18 cellular contexts compared by ENCODE assay signal in genomic region chr16:14608604-14609003, GRCh38. TPM values are rescaled to one million over a fixed set of nuclear protein-coding genes. Genes with fewer than 3 reads are reported as not detected.
DNase-seq lines count a peak whose midpoint lies in the region; ATAC-seq and TF ChIP-seq lines count a peak whose summit lies in the region.
"Had no signal": no experiment of that assay in that cellular context is flagged by ENCODE, and none has a peak within 500 bp of the region (broad histone marks: within the 10 kb centered on the region; RNA-seq: fewer than 3 reads in every experiment).

No MANE protein-coding gene starts in this region.

- H3K27ac ChIP-seq in Karpas-422 (ENCODE audit: low read length), result peak overlapping the region; percentile 97
- peak overlapping the region in 3 of 4 donors; percentile 14 to 39 (median 33) for H3K27ac ChIP-seq in body of pancreas
- peak overlapping the region in 3 of 4 donors; percentile 1 to 66 (median 39) for H3K27ac ChIP-seq in tibial nerve
- H3K27ac ChIP-seq: A549, prostate gland had no signal

- H3K4me2 ChIP-seq in Karpas-422 (ENCODE audit: low read depth, low read length, poor library complexity, severe bottlenecking), result peak overlapping the region; percentile 84
- H3K4me2 ChIP-seq: A549 had no signal

- no peak for ATAC-seq in activated T-cell treated with anti-CD3 and anti-CD28 coated beads, Interleukin-2, amount 50 U/mL, for 72 hours (replicated peaks in 1 of 2)
- ATAC-seq in activated T-cell treated with anti-CD3 and anti-CD28 coated beads, Interleukin-2, amount 50 U/mL, for 4 hours, result no peak
- ATAC-seq in body of pancreas, result peak; percentile 50
- ATAC-seq in activated CD8-positive, alpha-beta T cell treated with anti-CD3 and anti-CD28 coated beads for 36 hours, result no peak
- ATAC-seq: A549, HCT116 had no signal

- CTCF ChIA-PET in activated CD8-positive, alpha-beta T cell treated with anti-CD3 and anti-CD28 coated beads for 36 hours (lab: Charles Lee), result interaction anchor here (1.5 kb wide), 1 partner anchor 29 kb away, joined by 7 read pairs; no protein-coding TSS in a partner anchor

- peak overlapping the region; percentile 50 for H3K9ac ChIP-seq in Karpas-422 (ENCODE audit: low read length)

- no peak overlapping the region for H3K4me3 Mint-ChIP-seq in activated T-cell treated with anti-CD3 and anti-CD28 coated beads, Interleukin-2, amount 50 U/mL, for 72 hours
- no peak overlapping the region for H3K4me3 Mint-ChIP-seq in activated T-cell treated with anti-CD3 and anti-CD28 coated beads, Interleukin-2, amount 50 U/mL, for 4 hours
- no peak overlapping the region for H3K4me3 Mint-ChIP-seq in activated CD8-positive, alpha-beta T cell treated with anti-CD3 and anti-CD28 coated beads for 36 hours
- H3K4me3 Mint-ChIP-seq: T-helper 1 cell treated with Interleukin-12 subunit alpha and Interleukin-12 subunit beta and Interleukin-4 antibody, amounts not matched to agents 30 μg/mL and 1 μg/mL, for 36 hours; type B pancreatic cell had no signal

- H3K9me3 Mint-ChIP-seq in activated T-cell treated with anti-CD3 and anti-CD28 coated beads, Interleukin-2, amount 50 U/mL, for 72 hours, result no peaks in the 10 kb centered on the region
- H3K9me3 Mint-ChIP-seq in activated T-cell treated with anti-CD3 and anti-CD28 coated beads, Interleukin-2, amount 50 U/mL, for 4 hours, result no peaks in the 10 kb centered on the region
- no peaks in the 10 kb centered on the region for H3K9me3 Mint-ChIP-seq in activated CD8-positive, alpha-beta T cell treated with anti-CD3 and anti-CD28 coated beads for 36 hours
- H3K9me3 Mint-ChIP-seq: T-helper 1 cell treated with Interleukin-12 subunit alpha and Interleukin-12 subunit beta and Interleukin-4 antibody, amounts not matched to agents 30 μg/mL and 1 μg/mL, for 36 hours; type B pancreatic cell had no signal

- peaks cover 70% of the 10 kb centered on the region for H3K4me1 ChIP-seq in Karpas-422 (ENCODE audit: low read length)
- no peaks in the 10 kb centered on the region for H3K4me1 ChIP-seq in body of pancreas
- peaks cover 0 to 8% (median 3%) of the 10 kb centered on the region in 4 donors for H3K4me1 ChIP-seq in tibial nerve
- H3K4me1 ChIP-seq: A549, prostate gland had no signal

- no peak for TF ChIP-seq EP300 in tibial nerve (IDR thresholded peaks at IDR 0.05)

- intact Hi-C loops in body of pancreas (cut with DNase I), result no loop called here
- intact Hi-C loops in activated CD8-positive, alpha-beta T cell treated with anti-CD3 and anti-CD28 coated beads for 36 hours (cut with micrococcal nuclease), result no loop called here

- H3K9me2 ChIP-seq in Karpas-422 (replicated peaks; ENCODE audit: insufficient read depth, low read length), result no peaks in the 10 kb centered on the region

- WGBS in body of pancreas, 2 donors, result 59 to 71% methylated on average over 6 of the region's 6 CpGs
- 53 to 60% methylated on average over 6 of the region's 6 CpGs for WGBS in tibial nerve, 2 donors

- H2AFZ ChIP-seq in Karpas-422 (ENCODE audit: low read length), result no peak overlapping the region

- H3K27me3 ChIP-seq in Karpas-422 (ENCODE audit: low read length) (no peaks in the 10 kb centered on the region), body of pancreas (no peaks in the 10 kb centered on the region), tibial nerve (no peaks in the 10 kb centered on the region)

- H3K4me1 Mint-ChIP-seq in activated T-cell treated with anti-CD3 and anti-CD28 coated beads, Interleukin-2, amount 50 U/mL, for 72 hours (ENCODE audit: low read depth), result no peaks in the 10 kb centered on the region
- no peaks in the 10 kb centered on the region for H3K4me1 Mint-ChIP-seq in activated T-cell treated with anti-CD3 and anti-CD28 coated beads, Interleukin-2, amount 50 U/mL, for 4 hours (ENCODE audit: low read depth)
- no peaks in the 10 kb centered on the region for H3K4me1 Mint-ChIP-seq in activated CD8-positive, alpha-beta T cell treated with anti-CD3 and anti-CD28 coated beads for 36 hours (ENCODE audit: low read depth)

- no peaks in the 10 kb centered on the region for H3K9me3 ChIP-seq in Karpas-422 (ENCODE audit: low read length)
- no peaks in the 10 kb centered on the region for H3K9me3 ChIP-seq in body of pancreas
- H3K9me3 ChIP-seq in tibial nerve, result no peaks in the 10 kb centered on the region
- H3K9me3 ChIP-seq: A549, prostate gland had no signal

- no peaks in the 10 kb centered on the region for H3K27me3 Mint-ChIP-seq in activated T-cell treated with anti-CD3 and anti-CD28 coated beads, Interleukin-2, amount 50 U/mL, for 72 hours (ENCODE audit: low read depth)
- H3K27me3 Mint-ChIP-seq in activated T-cell treated with anti-CD3 and anti-CD28 coated beads, Interleukin-2, amount 50 U/mL, for 4 hours (ENCODE audit: low read depth), result no peaks in the 10 kb centered on the region
- H3K27me3 Mint-ChIP-seq in activated CD8-positive, alpha-beta T cell treated with anti-CD3 and anti-CD28 coated beads for 36 hours, result no peaks in the 10 kb centered on the region
- H3K27me3 Mint-ChIP-seq: type B pancreatic cell had no signal

- no peak for DNase-seq in activated T-cell treated with anti-CD3 and anti-CD28 coated beads, Interleukin-2, amount 50 U/mL, for 72 hours
- DNase-seq in activated T-cell treated with anti-CD3 and anti-CD28 coated beads, Interleukin-2, amount 50 U/mL, for 4 hours, result no peak
- DNase-seq in Karpas-422, result peak; percentile 61
- DNase-seq in body of pancreas, result peak in 1 of 4 donors; percentile 5
- no peak for DNase-seq in tibial nerve (ENCODE audit: low spot score in 2 of 2)
- no peak for DNase-seq in NCI-H1417 treated with DMSO at 0.1 percent for 48 hours (lab: John Stamatoyannopoulos, UW)
- DNase-seq in activated CD8-positive, alpha-beta T cell treated with anti-CD3 and anti-CD28 coated beads for 36 hours, result no peak
- no peak for DNase-seq in NCI-H1048 (lab: John Stamatoyannopoulos, UW)
- DNase-seq: activated gamma-delta T cell treated with Interleukin-2 at 50 U/mL for 16 hours; aorta; NCI-H2107; NCI-H82; stimulated activated naive CD4-positive, alpha-beta T cell treated with Interleukin-2 at 50 U/mL for 16 hours had no signal

- POLR2A ChIA-PET in activated CD8-positive, alpha-beta T cell treated with anti-CD3 and anti-CD28 coated beads for 36 hours (lab: Charles Lee), result interaction anchor here (1.0 kb wide), 1 partner anchor 24 kb away, joined by 3 read pairs; the partner anchor contains the start of gene BFAR

- H3K79me2 ChIP-seq in Karpas-422 (ENCODE audit: low read length), result peaks cover 20% of the 10 kb centered on the region

- peak overlapping the region; percentile 55 for H3K27ac Mint-ChIP-seq in activated T-cell treated with anti-CD3 and anti-CD28 coated beads, Interleukin-2, amount 50 U/mL, for 72 hours
- no peak overlapping the region for H3K27ac Mint-ChIP-seq in activated CD8-positive, alpha-beta T cell treated with anti-CD3 and anti-CD28 coated beads for 36 hours
- H3K27ac Mint-ChIP-seq: T-helper 1 cell treated with Interleukin-12 subunit alpha and Interleukin-12 subunit beta and Interleukin-4 antibody, amounts not matched to agents 30 μg/mL and 1 μg/mL, for 36 hours; type B pancreatic cell had no signal

- H3K36me3 Mint-ChIP-seq in activated T-cell treated with anti-CD3 and anti-CD28 coated beads, Interleukin-2, amount 50 U/mL, for 72 hours (ENCODE audit: insufficient read depth in 2 of 2), result peaks cover 4 to 28% of the 10 kb centered on the region in 2 donors
- peaks cover 30% of the 10 kb centered on the region for H3K36me3 Mint-ChIP-seq in activated T-cell treated with anti-CD3 and anti-CD28 coated beads, Interleukin-2, amount 50 U/mL, for 4 hours (ENCODE audit: insufficient read depth)
- H3K36me3 Mint-ChIP-seq in activated CD8-positive, alpha-beta T cell treated with anti-CD3 and anti-CD28 coated beads for 36 hours (ENCODE audit: low read depth), result peaks cover 29% of the 10 kb centered on the region

- no peak for TF ChIP-seq CTCF in body of pancreas (IDR thresholded peaks at IDR 0.05)
- TF ChIP-seq CTCF in tibial nerve (IDR thresholded peaks at IDR 0.05), result no peak
- no peak for TF ChIP-seq CTCF in activated CD8-positive, alpha-beta T cell treated with anti-CD3 and anti-CD28 coated beads for 36 hours (IDR thresholded peaks at IDR 0.05)

- H3K4me3 ChIP-seq in Karpas-422 (ENCODE audit: low read length) (peak overlapping the region; percentile 51), body of pancreas (no peak overlapping the region), tibial nerve (no peak overlapping the region)
- H3K4me3 ChIP-seq: A549, prostate gland had no signal

- peaks cover 27% of the 10 kb centered on the region for H3K36me3 ChIP-seq in Karpas-422 (ENCODE audit: insufficient read depth, low read length)
- H3K36me3 ChIP-seq in body of pancreas (replicated peaks in 1 of 2; ENCODE audit: insufficient read depth in 1 of 2, low read depth in 2 of 2), result peaks cover 0 to 32% of the 10 kb centered on the region in 2 donors
- H3K36me3 ChIP-seq in tibial nerve, result peaks cover 2 to 95% (median 16%) of the 10 kb centered on the region in 3 donors

- no peaks in the 10 kb centered on the region for H4K20me1 ChIP-seq in Karpas-422 (ENCODE audit: insufficient read depth, low read depth, low read length)

- TF ChIP-seq POLR2A in body of pancreas (IDR thresholded peaks at IDR 0.05), result no peak
- no peak for TF ChIP-seq POLR2A in tibial nerve (IDR thresholded peaks at IDR 0.05)

RNA-seq across cellular contexts. Expression of gene PARN, which starts 21.5 kb away (rescaled TPM):
- total RNA-seq in activated T-cell treated with anti-CD3 and anti-CD28 coated beads, Interleukin-2, amount 50 U/mL, for 72 hours, result 10 to 100 TPM; 56.1 to 68.9 TPM
- 10 to 100 TPM; 45.0 to 52.8 (median 47.3) TPM for total RNA-seq in activated T-cell treated with anti-CD3 and anti-CD28 coated beads, Interleukin-2, amount 50 U/mL, for 4 hours
- total RNA-seq in Karpas-422 (2014; rRNA removed; shearing (Covaris generic); ENCODE audit: low replicate concordance), result 51.1 and 90.9 TPM in 2 replicates
- total RNA-seq in body of pancreas, result 10 to 100 TPM; 24.1 to 99.9 TPM
- 10 to 100 TPM; 36.5 to 49.8 (median 40.6) TPM for total RNA-seq in tibial nerve
- 10 to 100 TPM; 43.0 to 45.6 TPM for total RNA-seq in activated CD8-positive, alpha-beta T cell treated with anti-CD3 and anti-CD28 coated beads for 36 hours

RNA-seq across cellular contexts. Expression of gene BFAR, which starts 24.1 kb away (rescaled TPM):
- 10 to 100 TPM; 67.3 to 79.7 TPM for total RNA-seq in activated T-cell treated with anti-CD3 and anti-CD28 coated beads, Interleukin-2, amount 50 U/mL, for 72 hours
- 10 to 100 TPM; 62.2 to 64.4 (median 63.6) TPM for total RNA-seq in activated T-cell treated with anti-CD3 and anti-CD28 coated beads, Interleukin-2, amount 50 U/mL, for 4 hours
- total RNA-seq in Karpas-422 (2014; rRNA removed; shearing (Covaris generic); ENCODE audit: low replicate concordance), result 45.5 and 55.8 TPM in 2 replicates
- total RNA-seq in body of pancreas (10 to 100 TPM; 38.2 to 43.6 TPM), tibial nerve (10 to 100 TPM; 64.5 to 78.3 (median 71.9) TPM)
- total RNA-seq in activated CD8-positive, alpha-beta T cell treated with anti-CD3 and anti-CD28 coated beads for 36 hours, result 10 to 100 TPM; 53.4 to 58.4 TPM

Comparison
In these comparisons a context has a peak if more than half of its experiments do, and no peak if none do; other contexts are left out.
1. H3K27ac ChIP-seq: peak in every context shown above with its lines; median percentile 97 in Karpas-422; 39 in tibial nerve; 33 in body of pancreas.